In genomic region chr1:198749279-198749678, GRCh38 we compare ENCODE assay signal across 21 cellular contexts.
A peak's percentile ranks its signal among the peaks of the same experiment; 100 is the strongest.
DNase-seq lines count a peak whose midpoint lies in the region; ATAC-seq, FAIRE-seq and TF ChIP-seq lines count a peak whose summit lies in the region.
"Had no signal": no experiment of that assay in that cellular context is flagged by ENCODE, and none has a peak within 500 bp of the region (broad histone marks: within the 10 kb centered on the region; RNA-seq: fewer than 3 reads in every experiment).

No MANE protein-coding gene starts in this region.

- H3K4me1 Mint-ChIP-seq in stimulated activated naive CD8-positive, alpha-beta T cell treated with anti-CD3 and anti-CD28 coated beads, Interleukin-15, Interleukin-2, amounts not matched to agents 100 ng/mL and 50 ng/mL, for 24 hours (ENCODE audit: low read depth) = peaks cover 3% of the 10 kb centered on the region
- H3K4me1 Mint-ChIP-seq in activated naive CD8-positive, alpha-beta T cell (ENCODE audit: low read depth) = peaks cover 17% of the 10 kb centered on the region
- peaks cover 6% of the 10 kb centered on the region for H3K4me1 Mint-ChIP-seq in stimulated activated naive CD8-positive, alpha-beta T cell treated with anti-CD3 and anti-CD28 coated beads, Interleukin-15, amount 100 ng/mL, for 72 hours

- TF ChIP-seq CTCF in IMR-90 (conservative IDR thresholded peaks at IDR 0.05; ENCODE audit: low read depth, low read length) = no peak

- intact Hi-C loops in IMR-90 (cut with micrococcal nuclease) = no loop called here

- no peak overlapping the region for H2AK9ac ChIP-seq in IMR-90 (replicated peaks; ENCODE audit: low read depth, low read length, poor library complexity)

- no peak overlapping the region for H3K18ac ChIP-seq in IMR-90 (ENCODE audit: low read depth, low read length)

- no peak overlapping the region for H2BK5ac ChIP-seq in IMR-90 (ENCODE audit: low read depth, low read length, poor library complexity, severe bottlenecking)

- no peak overlapping the region for H2AFZ ChIP-seq in IMR-90 (replicated peaks; ENCODE audit: low read length, poor library complexity)

- no peak for FAIRE-seq in GM19239 (lab: Jason Lieb, UNC)
- FAIRE-seq: GM18507 had no signal

- no peaks in the 10 kb centered on the region for H3K9me1 ChIP-seq in IMR-90 (ENCODE audit: insufficient read depth, low read length)

- TF ChIP-seq RAD21 in IMR-90 (IDR thresholded peaks at IDR 0.05; ENCODE audit: low read length) = no peak

- H2BK120ac ChIP-seq in IMR-90 (ENCODE audit: low read depth, low read length) = no peak overlapping the region

- no peak for ATAC-seq in stimulated activated naive CD8-positive, alpha-beta T cell treated with anti-CD3 and anti-CD28 coated beads, Interleukin-15, Interleukin-2, amounts not matched to agents 100 U/mL and 50 U/mL, for 24 hours
- ATAC-seq in IMR-90 (ENCODE audit: low read depth) (no peak), GM19467 (IDR thresholded peaks at IDR 0.05; ENCODE audit: unreplicated experiment) (no peak)
- ATAC-seq in stimulated activated naive CD8-positive, alpha-beta T cell treated with anti-CD3 and anti-CD28 coated beads, Interleukin-15, amount 100 ng/mL, for 72 hours = peak; percentile 71
- ATAC-seq: T-cell had no signal

- no peaks in the 10 kb centered on the region for H3K27me3 Mint-ChIP-seq in stimulated activated naive CD8-positive, alpha-beta T cell treated with anti-CD3 and anti-CD28 coated beads, Interleukin-15, Interleukin-2, amounts not matched to agents 100 ng/mL and 50 ng/mL, for 24 hours
- H3K27me3 Mint-ChIP-seq in activated naive CD8-positive, alpha-beta T cell = no peaks in the 10 kb centered on the region
- no peaks in the 10 kb centered on the region for H3K27me3 Mint-ChIP-seq in stimulated activated naive CD8-positive, alpha-beta T cell treated with anti-CD3 and anti-CD28 coated beads, Interleukin-15, amount 100 ng/mL, for 72 hours
- H3K27me3 Mint-ChIP-seq: activated CD4-positive, alpha-beta T cell treated with anti-CD3 and anti-CD28 coated beads, Interleukin-2, amount 10 ng/mL, durations not matched to agents 24 days and 14 days; T-cell; type B pancreatic cell had no signal

- H3K9me3 ChIP-seq in IMR-90 (ENCODE audit: control insufficient read depth, insufficient read depth, low read length) = no peaks in the 10 kb centered on the region

- H3K79me1 ChIP-seq in IMR-90 (ENCODE audit: low read depth in 1 of 2, low read length in 2 of 2) = no peaks in the 10 kb centered on the region

- H4K20me1 ChIP-seq in IMR-90 (ENCODE audit: insufficient read depth, low read length) = no peaks in the 10 kb centered on the region

- H3K4me3 ChIP-seq in IMR-90 (ENCODE audit: insufficient read depth, low read depth, low read length) = no peak overlapping the region

- peak overlapping the region; percentile 16 for H3K27ac Mint-ChIP-seq in stimulated activated naive CD8-positive, alpha-beta T cell treated with anti-CD3 and anti-CD28 coated beads, Interleukin-15, Interleukin-2, amounts not matched to agents 100 ng/mL and 50 ng/mL, for 24 hours
- H3K27ac Mint-ChIP-seq in activated naive CD8-positive, alpha-beta T cell = peak overlapping the region; percentile 65
- H3K27ac Mint-ChIP-seq in stimulated activated naive CD8-positive, alpha-beta T cell treated with anti-CD3 and anti-CD28 coated beads, Interleukin-15, amount 100 ng/mL, for 72 hours = no peak overlapping the region
- H3K27ac Mint-ChIP-seq: activated CD4-positive, alpha-beta T cell treated with anti-CD3 and anti-CD28 coated beads, Interleukin-2, amount 10 ng/mL, durations not matched to agents 24 days and 14 days; CD14-positive monocyte; type B pancreatic cell had no signal

- H3K4me3 Mint-ChIP-seq in stimulated activated naive CD8-positive, alpha-beta T cell treated with anti-CD3 and anti-CD28 coated beads, Interleukin-15, Interleukin-2, amounts not matched to agents 100 ng/mL and 50 ng/mL, for 24 hours = no peak overlapping the region
- no peak overlapping the region for H3K4me3 Mint-ChIP-seq in activated naive CD8-positive, alpha-beta T cell
- no peak overlapping the region for H3K4me3 Mint-ChIP-seq in stimulated activated naive CD8-positive, alpha-beta T cell treated with anti-CD3 and anti-CD28 coated beads, Interleukin-15, amount 100 ng/mL, for 72 hours
- H3K4me3 Mint-ChIP-seq: activated CD4-positive, alpha-beta T cell treated with anti-CD3 and anti-CD28 coated beads, Interleukin-2, amount 10 ng/mL, durations not matched to agents 24 days and 14 days; CD14-positive monocyte; T-cell; type B pancreatic cell had no signal

- no peaks in the 10 kb centered on the region for H3K9me3 Mint-ChIP-seq in stimulated activated naive CD8-positive, alpha-beta T cell treated with anti-CD3 and anti-CD28 coated beads, Interleukin-15, Interleukin-2, amounts not matched to agents 100 ng/mL and 50 ng/mL, for 24 hours
- H3K9me3 Mint-ChIP-seq in activated naive CD8-positive, alpha-beta T cell (ENCODE audit: low read depth) = no peaks in the 10 kb centered on the region
- no peaks in the 10 kb centered on the region for H3K9me3 Mint-ChIP-seq in stimulated activated naive CD8-positive, alpha-beta T cell treated with anti-CD3 and anti-CD28 coated beads, Interleukin-15, amount 100 ng/mL, for 72 hours
- H3K9me3 Mint-ChIP-seq: activated CD4-positive, alpha-beta T cell treated with anti-CD3 and anti-CD28 coated beads, Interleukin-2, amount 10 ng/mL, durations not matched to agents 24 days and 14 days; T-cell; type B pancreatic cell had no signal

- H4K5ac ChIP-seq in IMR-90 (ENCODE audit: low read depth, low read length) = no peak overlapping the region

- no peak overlapping the region for H3K4ac ChIP-seq in IMR-90 (ENCODE audit: low read depth, low read length)

- H3K23ac ChIP-seq in IMR-90 (ENCODE audit: low read depth, low read length) = no peak overlapping the region

- no peak overlapping the region for H2BK20ac ChIP-seq in IMR-90 (ENCODE audit: low read depth, low read length)

- no peak overlapping the region for H4K8ac ChIP-seq in IMR-90 (ENCODE audit: low read depth in 2 of 2, low read length in 2 of 2)

- TF ChIP-seq POLR2A in IMR-90 (IDR thresholded peaks at IDR 0.05; ENCODE audit: low read depth, low read length) = no peak

- no peaks in the 10 kb centered on the region for H3K4me1 ChIP-seq in IMR-90 (ENCODE audit: control insufficient read depth, insufficient read depth, low read length)

- no peaks in the 10 kb centered on the region for H3K27me3 ChIP-seq in IMR-90 (ENCODE audit: control insufficient read depth, insufficient read depth, low read length)

- WGBS in IMR-90 (ENCODE audit: extremely low coverage in 2 of 2, insufficient read length in 1 of 2), 2 experiments = no CpG with 5 or more reads among the region's 1 CpG

- BruUV-seq in IMR-90 (replicated peaks; lab: Mats Ljungman, UMichigan) = no TSS peak

- H2AK5ac ChIP-seq in IMR-90 (ENCODE audit: low read depth, low read length) = no peak overlapping the region

- no peak overlapping the region for H3K56ac ChIP-seq in IMR-90 (ENCODE audit: extremely low read depth, insufficient read depth, low read length)

- CTCF ChIA-PET in IMR-90 (lab: Yijun Ruan, JAX) = interaction anchor here (0.6 kb wide), 1 partner anchor 802 kb away, joined by 3 read pairs; no protein-coding TSS in a partner anchor

- DNase-seq in stimulated activated naive CD8-positive, alpha-beta T cell treated with anti-CD3 and anti-CD28 coated beads, Interleukin-15, Interleukin-2, amounts not matched to agents 100 U/mL and 50 U/mL, for 24 hours = no peak
- DNase-seq in IMR-90 (peak; percentile 49), GM19239 (ENCODE audit: insufficient read length, low spot score) (no peak)
- no peak for DNase-seq in stimulated activated naive CD8-positive, alpha-beta T cell treated with anti-CD3 and anti-CD28 coated beads, Interleukin-15, amount 100 ng/mL, for 72 hours
- DNase-seq in stimulated activated CD4-positive, alpha-beta T cell treated with anti-CD3 and anti-CD28 coated beads, Interleukin-15, amount 100 ng/mL, for 24 hours = no peak
- DNase-seq: activated CD4-positive, alpha-beta T cell treated with anti-CD3 and anti-CD28 coated beads, Interleukin-2, amount 10 ng/mL, durations not matched to agents 24 days and 14 days; H7; Karpas-422; NCI-H510A treated with DMSO at 0.1 percent for 48 hours; NK-92 treated with Interleukin-12 subunit alpha and Interleukin-12 subunit beta, amount 100 ng/mL, for 24 hours; nucleus accumbens; SIG-M5; stimulated activated CD8-positive, alpha-beta memory T cell treated with anti-CD3 and anti-CD28 coated beads, Interleukin-4, amount 100 ng/mL, for 48 hours; T-cell had no signal

- H3K36me3 ChIP-seq in IMR-90 (ENCODE audit: control insufficient read depth, insufficient read depth, low read length) = no peaks in the 10 kb centered on the region

- no peak overlapping the region for H4K91ac ChIP-seq in IMR-90 (ENCODE audit: insufficient read depth, low read depth, low read length)

- no peak overlapping the region for H2BK15ac ChIP-seq in IMR-90 (ENCODE audit: low read depth, low read length)

- POLR2A ChIA-PET in IMR-90 (lab: Charles Lee; ENCODE audit: unreplicated experiment) = no interaction called here

- H3K36me3 Mint-ChIP-seq in stimulated activated naive CD8-positive, alpha-beta T cell treated with anti-CD3 and anti-CD28 coated beads, Interleukin-15, Interleukin-2, amounts not matched to agents 100 ng/mL and 50 ng/mL, for 24 hours (ENCODE audit: low read depth) = peaks cover 47% of the 10 kb centered on the region
- H3K36me3 Mint-ChIP-seq in activated naive CD8-positive, alpha-beta T cell = peaks cover 4% of the 10 kb centered on the region
- H3K36me3 Mint-ChIP-seq: type B pancreatic cell had no signal

- no peak overlapping the region for H3K9ac ChIP-seq in IMR-90 (ENCODE audit: low read depth, low read length)

- in situ Hi-C loops in IMR-90 (cut with MboI; ENCODE audit: low sequenced_read_pairs) = no loop called here

- no peak overlapping the region for H3K14ac ChIP-seq in IMR-90 (replicated peaks; ENCODE audit: low read depth, low read length)

- dilution Hi-C loops in IMR-90 (cut with HindIII; ENCODE audit: low sequenced_read_pairs, unreplicated experiment) = no loop called here

- no peak overlapping the region for H3K4me2 ChIP-seq in IMR-90 (ENCODE audit: low read depth, low read length)

- H3K27ac ChIP-seq in IMR-90 (ENCODE audit: insufficient read depth, low read length) = no peak overlapping the region
- H3K27ac ChIP-seq: epithelial cell of prostate had no signal

TF ChIP-seq in IMR-90, 13 proteins besides CTCF, POLR2A, EP300 and RAD21:
- TF ChIP-seq FOS (IDR thresholded peaks at IDR 0.05; ENCODE audit: low read depth, low read length) = no peak
- TF ChIP-seq MAFK (IDR thresholded peaks at IDR 0.05; ENCODE audit: low read depth, low read length) = no peak
TF ChIP-seq in IMR-90: peak in this region for 0.

Comparison
In these comparisons a context has a peak if more than half of its experiments do, and no peak if none do; other contexts are left out.
1. H3K27ac Mint-ChIP-seq: peak in stimulated activated naive CD8-positive, alpha-beta T cell treated with anti-CD3 and anti-CD28 coated beads, Interleukin-15, Interleukin-2, amounts not matched to agents 100 ng/mL and 50 ng/mL, for 24 hours (single experiment) and activated naive CD8-positive, alpha-beta T cell (single experiment); none in stimulated activated naive CD8-positive, alpha-beta T cell treated with anti-CD3 and anti-CD28 coated beads, Interleukin-15, amount 100 ng/mL, for 72 hours (0 of 2).